ENCODE assay signal across 9 cellular contexts in genomic region chr20:44733341-44734069, GRCh38. TPM values are rescaled to one million over a fixed set of nuclear protein-coding genes. Genes with fewer than 3 reads are reported as not detected.
DNase-seq lines count a peak whose midpoint lies in the region; FAIRE-seq and TF ChIP-seq lines count a peak whose summit lies in the region.
"Had no signal": no experiment of that assay in that cellular context is flagged by ENCODE, and none has a peak within 500 bp of the region (broad histone marks: within the 10 kb centered on the region; RNA-seq: fewer than 3 reads in every experiment).

No MANE protein-coding gene starts in this region.

- H4K20me1 ChIP-seq in endothelial cell of umbilical vein (replicated peaks; ENCODE audit: control insufficient read depth, extremely low read depth, insufficient read depth, low read length): no peaks in the 10 kb centered on the region

- CTCF ChIA-PET in endothelial cell of umbilical vein (lab: Charles Lee): interaction anchor here (0.6 to 7.5 kb wide), 15 partner anchors 9 to 350 kb away, joined by 3 to 310 read pairs (median 5); partner anchors contain the start of genes CCN5 and KCNK15

- in situ Hi-C loops in GM13977 (cut with MboI; ENCODE audit: low pct_unique_long_range_greater_than_20kb, low sequenced_read_pairs, unreplicated experiment): no loop called here

- no peak overlapping the region for H3K4me2 ChIP-seq in endothelial cell of umbilical vein (ENCODE audit: insufficient read depth, low read length)

- no peaks in the 10 kb centered on the region for H3K36me3 ChIP-seq in endothelial cell of umbilical vein (ENCODE audit: control insufficient read depth in 2 of 2, extremely low read depth in 1 of 2, insufficient read depth in 2 of 2, low read length in 2 of 2)

- H3K9me1 ChIP-seq in endothelial cell of umbilical vein (replicated peaks; ENCODE audit: control insufficient read depth, extremely low read depth, insufficient read depth, low read length): no peaks in the 10 kb centered on the region

- POLR2A ChIA-PET in endothelial cell of umbilical vein (lab: Charles Lee): no interaction called here

- no peak overlapping the region for H3K27ac ChIP-seq in endothelial cell of umbilical vein (ENCODE audit: insufficient read depth, low read depth, low read length)

- FAIRE-seq in endothelial cell of umbilical vein (lab: Jason Lieb, UNC): peak; percentile 70

- no peaks in the 10 kb centered on the region for H3K27me3 ChIP-seq in endothelial cell of umbilical vein (ENCODE audit: control insufficient read depth in 2 of 2, insufficient read depth in 2 of 2, low read length in 2 of 2)

- no peak overlapping the region for H3K4me3 ChIP-seq in endothelial cell of umbilical vein (replicated peaks in 1 of 3; ENCODE audit: insufficient read depth in 1 of 3, low read depth in 1 of 3, low read length in 3 of 3)
- H3K4me3 ChIP-seq: skin epidermis had no signal

- intact Hi-C loops in endothelial cell of umbilical vein (cut with micrococcal nuclease): loop anchor here (1.0 to 10.0 kb wide), 8 partner anchors 48 to 346 kb away; partner anchors contain the start of gene TTPAL

- H2AFZ ChIP-seq in endothelial cell of umbilical vein (ENCODE audit: low read depth, low read length): no peak overlapping the region

- peak; percentile 95 for TF ChIP-seq CTCF in GM13977 (IDR thresholded peaks at IDR 0.05; ENCODE audit: extremely low read depth, insufficient read depth, missing control alignments)
- TF ChIP-seq CTCF in endothelial cell of umbilical vein (IDR thresholded peaks at IDR 0.05; ENCODE audit: extremely low read depth in 1 of 2, insufficient read depth in 1 of 2, low read depth in 1 of 2, low read length in 2 of 2): peak; percentile 84 to 92

- BruUV-seq in endothelial cell of umbilical vein (replicated peaks; lab: Mats Ljungman, UMichigan): no TSS peak

- no peak for TF ChIP-seq POLR2A in endothelial cell of umbilical vein (IDR thresholded peaks at IDR 0.05; ENCODE audit: low read depth, low read length)

- H3K9ac ChIP-seq in endothelial cell of umbilical vein (replicated peaks; ENCODE audit: extremely low read depth, insufficient read depth, low read length): no peak overlapping the region

- H3K4me1 ChIP-seq in endothelial cell of umbilical vein (ENCODE audit: control insufficient read depth, extremely low read depth, insufficient read depth, low read length): peaks cover 12% of the 10 kb centered on the region

- H3K79me2 ChIP-seq in endothelial cell of umbilical vein (ENCODE audit: control insufficient read depth, insufficient read depth, low read length): no peaks in the 10 kb centered on the region

- dilution Hi-C loops in endothelial cell of umbilical vein (cut with MboI; ENCODE audit: extremely low pct_ligation_motif_present, low sequenced_read_pairs): no loop called here

- DNase-seq in AG08396 (ENCODE audit: low spot score): peak; percentile 74
- peak; percentile 75 for DNase-seq in GM13977 (ENCODE audit: low spot score)
- peak; percentile 44 to 79 for DNase-seq in NCI-H446 (lab: John Stamatoyannopoulos, UW)
- DNase-seq in activated CD8-positive, alpha-beta memory T cell treated with anti-CD3 and anti-CD28 coated beads, Interleukin-2, amount 50 U/mL, for 4 hours: peak; percentile 50
- peak; percentile 74 for DNase-seq in endothelial cell of umbilical vein (ENCODE audit: low read depth, low spot score)
- DNase-seq in mucosa of gallbladder (ENCODE audit: low spot score): peak; percentile 64
- DNase-seq in stimulated activated naive CD4-positive, alpha-beta T cell treated with Interleukin-2 at 50 U/mL for 16 hours (lab: John Stamatoyannopoulos, UW): peak; percentile 37
- DNase-seq in cerebellar nuclear complex (lab: John Stamatoyannopoulos, UW): no peak

- H3K9me3 ChIP-seq in endothelial cell of umbilical vein (replicated peaks; ENCODE audit: control insufficient read depth, insufficient read depth, low read length): no peaks in the 10 kb centered on the region

TF ChIP-seq in endothelial cell of umbilical vein, 7 proteins besides CTCF, POLR2A, EP300 and RAD21:
- no peak for TF ChIP-seq GATA2 (IDR thresholded peaks at IDR 0.05; ENCODE audit: insufficient read depth, insufficient read length, low read depth, low read length)
- TF ChIP-seq MAX (IDR thresholded peaks at IDR 0.05; ENCODE audit: insufficient read depth, insufficient read length): no peak
- TF ChIP-seq JUN (IDR thresholded peaks at IDR 0.05; ENCODE audit: borderline replicate concordance, insufficient read depth, insufficient read length, low read depth): no peak
- no peak for TF ChIP-seq MYC (IDR thresholded peaks at IDR 0.05; ENCODE audit: low read depth, low read length)
- no peak for TF ChIP-seq EZH2 (IDR thresholded peaks at IDR 0.05; ENCODE audit: borderline replicate concordance, low read depth, low read length, severe bottlenecking)
- no peak for TF ChIP-seq FOS (IDR thresholded peaks at IDR 0.05; ENCODE audit: borderline replicate concordance, insufficient read depth, low read length)
- TF ChIP-seq POLR2AphosphoS5 (IDR thresholded peaks at IDR 0.05; ENCODE audit: insufficient read depth, low read depth, low read length): no peak

RNA-seq across cellular contexts. Expression of gene KCNK15, which starts 12.2 kb away (rescaled TPM):
- not detected in 2 replicates for total RNA-seq in endothelial cell of umbilical vein
- 0.05 and 0.06 TPM in 2 replicates for polyA plus RNA-seq in endothelial cell of umbilical vein
- not detected in 2 replicates for polyA plus RNA-seq in endothelial cell of umbilical vein (2011; cell fraction: cytosol; rRNA removed)
- polyA plus RNA-seq in endothelial cell of umbilical vein (2011; cell fraction: nucleus; rRNA removed): not detected in 2 replicates
- polyA plus RNA-seq in endothelial cell of umbilical vein (2012): not detected in 2 replicates
- polyA minus RNA-seq in endothelial cell of umbilical vein: not detected in 2 replicates
- polyA minus RNA-seq in endothelial cell of umbilical vein (2011; cell fraction: cytosol; rRNA and poly(A)+ RNA removed): 21.4 TPM
- polyA minus RNA-seq in endothelial cell of umbilical vein (2011; cell fraction: nucleus; rRNA and poly(A)+ RNA removed): 0.14 TPM in 1 of 2 replicates, not detected in the other
- total RNA-seq in mucosa of gallbladder: 14.2 TPM

RNA-seq across cellular contexts. Expression of gene CCN5, which starts 18.3 kb away (rescaled TPM):
- total RNA-seq in endothelial cell of umbilical vein (not detected in 2 replicates), mucosa of gallbladder (1.6 TPM)
- polyA plus RNA-seq in endothelial cell of umbilical vein: 0.03 and 0.14 TPM in 2 replicates
- polyA plus RNA-seq in endothelial cell of umbilical vein (2011; cell fraction: cytosol; rRNA removed): 0.04 TPM in 1 of 2 replicates, not detected in the other
- polyA plus RNA-seq in endothelial cell of umbilical vein (2011; cell fraction: nucleus; rRNA removed): 0.09 TPM in 1 of 2 replicates, not detected in the other
- polyA plus RNA-seq in endothelial cell of umbilical vein (2012): not detected in 2 replicates
- 0.23 TPM in 1 of 2 replicates, not detected in the other for polyA minus RNA-seq in endothelial cell of umbilical vein
- 41.1 TPM for polyA minus RNA-seq in endothelial cell of umbilical vein (2011; cell fraction: cytosol; rRNA and poly(A)+ RNA removed)
- 0.96 and 2.1 TPM in 2 replicates for polyA minus RNA-seq in endothelial cell of umbilical vein (2011; cell fraction: nucleus; rRNA and poly(A)+ RNA removed)

Comparison
In these comparisons a context has a peak if more than half of its experiments do, and no peak if none do; other contexts are left out.
1. DNase-seq: peak in AG08396 (single experiment), GM13977 (single experiment), NCI-H446 (2 of 2), activated CD8-positive, alpha-beta memory T cell treated with anti-CD3 and anti-CD28 coated beads, Interleukin-2, amount 50 U/mL, for 4 hours (single experiment), endothelial cell of umbilical vein (single experiment), mucosa of gallbladder (single experiment) and stimulated activated naive CD4-positive, alpha-beta T cell treated with Interleukin-2 at 50 U/mL for 16 hours (single experiment); none in cerebellar nuclear complex (0 of 2).
2. RNA of gene KCNK15, which starts 12.2 kb away (total RNA-seq): 14.2 TPM in mucosa of gallbladder (single experiment); not detected in endothelial cell of umbilical vein; every median in the first group is over 10 times any median in the second.